ENCODE assay signal across 22 cellular contexts in the genomic region with DNA sequence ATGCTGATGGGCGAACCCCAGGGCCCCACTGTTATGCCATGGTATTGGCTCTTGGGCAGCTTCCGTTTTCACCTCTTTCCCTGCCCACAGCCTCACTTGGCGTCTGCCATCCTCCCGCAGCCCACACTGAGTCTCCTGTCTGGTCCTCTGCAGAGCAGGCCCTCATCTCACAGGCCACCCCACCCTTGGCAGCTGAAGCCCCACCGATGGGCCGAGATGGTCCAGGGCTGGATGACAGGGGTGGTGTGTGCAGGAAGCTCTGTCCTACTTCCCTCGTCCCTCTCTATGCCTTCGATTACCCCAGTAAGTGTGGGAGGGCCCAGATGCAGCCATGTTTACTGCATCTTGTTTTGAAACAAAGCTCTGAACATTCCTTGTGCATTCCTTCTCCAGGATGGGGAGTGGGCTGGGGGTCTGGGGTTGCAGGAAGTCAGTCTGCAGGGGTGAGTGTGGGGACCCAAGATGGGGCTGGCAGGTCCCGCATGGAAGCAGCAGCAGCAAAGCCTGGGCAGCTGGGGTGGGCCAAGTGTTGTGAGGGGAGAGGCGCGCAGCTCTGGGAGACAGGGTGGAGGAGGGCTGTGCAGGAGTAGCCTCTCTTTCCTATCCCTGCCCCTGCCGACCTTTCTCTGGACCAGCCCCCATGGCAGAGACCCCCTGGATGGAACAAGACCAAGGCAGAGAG. TPM values are rescaled to one million over a fixed set of nuclear protein-coding genes. Genes with fewer than 3 reads are reported as not detected.
DNase-seq lines count a peak whose midpoint lies in the region; ATAC-seq, FAIRE-seq and TF ChIP-seq lines count a peak whose summit lies in the region.
"Had no signal": no experiment of that assay in that cellular context is flagged by ENCODE, and none has a peak within 500 bp of the region (broad histone marks: within the 10 kb centered on the region; RNA-seq: fewer than 3 reads in every experiment).

No MANE protein-coding gene starts in this region.

- no peaks in the 10 kb centered on the region; the same call in 1 of the 2 replicates for H3K79me1 ChIP-seq in H1 (ENCODE audit: low read depth, low read length)

- no peak overlapping the region for H3K4ac ChIP-seq in H1 (replicated peaks; ENCODE audit: insufficient read length, low read depth, low read length)

- DNase-seq in activated effector memory CD4-positive, alpha-beta T cell treated with anti-CD3 and anti-CD28 coated beads, Interleukin-2, amount 50 U/mL, for 16 hours: peak; percentile 45
- DNase-seq in activated effector memory CD4-positive, alpha-beta T cell treated with Interleukin-2 at 50 U/mL for 16 hours: no peak
- DNase-seq in RWPE2 (ENCODE audit: low spot score) (peak; percentile 69), H1 (ENCODE audit: low read depth in 1 of 2, low spot score in 2 of 2) (no peak), mesenteric fat pad (ENCODE audit: low spot score) (peak; percentile 76), GM23338 (ENCODE audit: low spot score) (no peak), posterior vena cava (ENCODE audit: low spot score) (no peak), lower lobe of right lung (no peak)
- DNase-seq: AML-193; CD4-positive, alpha-beta T cell; HCEC 1CT had no signal

- H2BK12ac ChIP-seq in H1 (ENCODE audit: low read depth, low read length): no peak overlapping the region

- no peak for TF ChIP-seq EP300 in H1 (IDR thresholded peaks at IDR 0.05; ENCODE audit: borderline replicate concordance in 1 of 2, low read depth in 2 of 2, low read length in 2 of 2)

- H2BK5ac ChIP-seq in H1 (ENCODE audit: low read depth, low read length): no peak overlapping the region

- no peak for TF ChIP-seq RAD21 in H1 (IDR thresholded peaks at IDR 0.05 in 1 of 2, conservative IDR thresholded peaks at IDR 0.05 in 1 of 2; ENCODE audit: low read depth in 2 of 2, low read length in 2 of 2)

- H3K36me3 ChIP-seq in RWPE2 (ENCODE audit: low read depth) (no peaks in the 10 kb centered on the region), H1 (ENCODE audit: control insufficient read depth in 2 of 4, insufficient read depth in 4 of 4, low read length in 3 of 4) (no peaks in the 10 kb centered on the region), GM23338 (ENCODE audit: insufficient read depth) (no peaks in the 10 kb centered on the region), lower lobe of right lung (no peaks in the 10 kb centered on the region)

- no peak overlapping the region for H4K5ac ChIP-seq in H1 (ENCODE audit: insufficient read length, low read depth, low read length)

- TF ChIP-seq CTCF in RWPE2 (IDR thresholded peaks at IDR 0.05; ENCODE audit: poor library complexity, severe bottlenecking) (no peak), H1 (IDR thresholded peaks at IDR 0.05; ENCODE audit: control extremely low read depth in 1 of 3, insufficient read depth in 1 of 3, low read depth in 1 of 3, low read length in 3 of 3) (no peak), GM23338 (conservative IDR thresholded peaks at IDR 0.05; ENCODE audit: low read depth in 2 of 2) (no peak), lower lobe of right lung (IDR thresholded peaks at IDR 0.05) (no peak)

- H2AFZ ChIP-seq in H1 (ENCODE audit: low read length) (0 out of 2 replicates have a peak overlapping the region, but pooled peaks have one; percentile 18), GM23338 (no peak overlapping the region)

- no peak overlapping the region for H3K27ac ChIP-seq in RWPE2 (ENCODE audit: poor library complexity, severe bottlenecking)
- H3K27ac ChIP-seq in H1 (ENCODE audit: low read depth, low read length): no peak overlapping the region
- no peak overlapping the region for H3K27ac ChIP-seq in GM23338 (ENCODE audit: low read depth)
- H3K27ac ChIP-seq in lower lobe of right lung: no peak overlapping the region
- H3K27ac ChIP-seq: 22Rv1, A549, C4-2B had no signal

- peaks cover 24% of the 10 kb centered on the region for H3K9me3 Mint-ChIP-seq in GM23338
- H3K9me3 Mint-ChIP-seq: CD4-positive, alpha-beta T cell had no signal

- 94% methylated on average over 12 of the region's 12 CpGs; no CpG with 5 or more reads in 1 of the 2 experiments for WGBS in H1 (ENCODE audit: extremely low coverage in 1 of 2, insufficient coverage in 1 of 2, insufficient read length in 1 of 2, insufficient replicate concordance in 2 of 2, low coverage in 1 of 2, low lambda C conversion rate in 2 of 2, missing lambda C conversion rate in 1 of 2), 2 experiments

- peaks cover 12% of the 10 kb centered on the region for H3K4me1 Mint-ChIP-seq in GM23338

- H3K23me2 ChIP-seq in H1 (ENCODE audit: low read depth, low read length): no peaks in the 10 kb centered on the region; the same call in 1 of the 2 replicates

- H3K27me3 ChIP-seq in RWPE2 (ENCODE audit: insufficient read depth, poor library complexity, severe bottlenecking) (peaks cover 3% of the 10 kb centered on the region), H1 (replicated peaks in 1 of 4; ENCODE audit: control insufficient read depth in 3 of 4, extremely low read depth in 1 of 4, insufficient read depth in 3 of 4, low read length in 3 of 4) (no peaks in the 10 kb centered on the region), GM23338 (ENCODE audit: insufficient read depth) (no peaks in the 10 kb centered on the region), lower lobe of right lung (ENCODE audit: low read depth) (peaks cover 5% of the 10 kb centered on the region)

- H4K20me1 ChIP-seq in H1 (replicated peaks in 1 of 2; ENCODE audit: control insufficient read depth in 1 of 2, insufficient read depth in 2 of 2, low read length in 2 of 2) (no peaks in the 10 kb centered on the region), GM23338 (replicated peaks; ENCODE audit: insufficient read depth) (no peaks in the 10 kb centered on the region)

- H3K18ac ChIP-seq in H1 (ENCODE audit: extremely low read depth, low read length): no peak overlapping the region

- H3K79me2 ChIP-seq in H1 (ENCODE audit: control insufficient read depth in 1 of 2, insufficient read depth in 2 of 2, low read length in 2 of 2): no peaks in the 10 kb centered on the region
- H3K79me2 ChIP-seq in GM23338 (replicated peaks; ENCODE audit: insufficient read depth): no peaks in the 10 kb centered on the region

- no peak overlapping the region for H2BK15ac ChIP-seq in H1 (ENCODE audit: low read length)

- TF ChIP-seq POLR2A in H1 (IDR thresholded peaks at IDR 0.05; ENCODE audit: control extremely low read depth in 1 of 2, low read depth in 2 of 2, low read length in 2 of 2): no peak

- H3K23ac ChIP-seq in H1 (ENCODE audit: insufficient read length): no peak overlapping the region

- H3K4me1 ChIP-seq in RWPE2 (ENCODE audit: insufficient read depth, poor library complexity, severe bottlenecking): no peaks in the 10 kb centered on the region
- peaks cover 0 to 3% (median 1%) of the 10 kb centered on the region in 4 experiments; a peak in 3 of 7 replicates for H3K4me1 ChIP-seq in H1 (replicated peaks in 1 of 4; ENCODE audit: control insufficient read depth in 3 of 4, insufficient read depth in 4 of 4, low read length in 3 of 4)
- no peaks in the 10 kb centered on the region for H3K4me1 ChIP-seq in GM23338 (ENCODE audit: insufficient read depth)
- H3K4me1 ChIP-seq in lower lobe of right lung: no peaks in the 10 kb centered on the region
- H3K4me1 ChIP-seq: Caco-2 had no signal

- H2BK20ac ChIP-seq in H1 (ENCODE audit: low read length): no peak overlapping the region

- intact Hi-C loops in posterior vena cava (cut with DNase I): no loop called here
- intact Hi-C loops in lower lobe of right lung (cut with DNase I): no loop called here

- no peak overlapping the region for H3K56ac ChIP-seq in H1 (replicated peaks; ENCODE audit: insufficient read length, low read depth, low read length)

- no peak overlapping the region for H2BK120ac ChIP-seq in H1 (replicated peaks; ENCODE audit: low read depth, low read length)

- H3K9me3 ChIP-seq in RWPE2 (ENCODE audit: severe bottlenecking) (no peaks in the 10 kb centered on the region), H1 (ENCODE audit: insufficient read depth in 2 of 2, low read depth in 1 of 2, low read length in 1 of 2) (no peaks in the 10 kb centered on the region), lower lobe of right lung (no peaks in the 10 kb centered on the region)
- H3K9me3 ChIP-seq: A549, Caco-2 had no signal

- no peaks in the 10 kb centered on the region for H3K9me2 ChIP-seq in GM23338 (ENCODE audit: insufficient read depth)

- H3F3A ChIP-seq in GM23338 (replicated peaks; ENCODE audit: low read depth): no peaks in the 10 kb centered on the region

- no peak overlapping the region for H3K9ac ChIP-seq in H1 (replicated peaks in 1 of 4; ENCODE audit: extremely low read depth in 1 of 4, low read depth in 3 of 4, low read length in 3 of 4)

- H3K4me3 Mint-ChIP-seq in GM23338: no peak overlapping the region
- H3K4me3 Mint-ChIP-seq: CD4-positive, alpha-beta T cell had no signal

- H2AK5ac ChIP-seq in H1 (ENCODE audit: low read depth, low read length): no peak overlapping the region

- POLR2A ChIA-PET in H1 (lab: Charles Lee; ENCODE audit: partially characterized antibody): interaction anchor here (0.8 to 1.3 kb wide), 2 partner anchors 8 to 113 kb away, joined by 3 to 4 read pairs; no protein-coding TSS in a partner anchor

- ATAC-seq in RWPE2 (ENCODE audit: low read depth) (no peak), GM23338 (no peak), lower lobe of right lung (no peak)
- ATAC-seq: A549 had no signal

- CTCF ChIA-PET in H1 (lab: Charles Lee; ENCODE audit: partially characterized antibody): interaction anchor here (0.8 to 9.8 kb wide), 19 partner anchors 8 to 190 kb away, joined by 3 to 167 read pairs (median 4); partner anchors contain the start of gene TBC1D21

- peaks cover 8% of the 10 kb centered on the region for H3K36me3 Mint-ChIP-seq in GM23338 (ENCODE audit: low read depth)

- no peak for FAIRE-seq in H1 (lab: Jason Lieb, UNC)
- FAIRE-seq: A549, D721Med, G401.6, GM12891, GM19239, H54, HTR-8/SVneo had no signal

- H3K4me3 ChIP-seq in RWPE2 (ENCODE audit: severe bottlenecking): no peak overlapping the region
- no peak overlapping the region for H3K4me3 ChIP-seq in H1 (ENCODE audit: extremely low read depth in 1 of 4, insufficient read depth in 2 of 4, low read depth in 3 of 4, low read length in 4 of 4)
- no peak overlapping the region for H3K4me3 ChIP-seq in GM23338
- no peak overlapping the region for H3K4me3 ChIP-seq in lower lobe of right lung
- H3K4me3 ChIP-seq: A549 had no signal

- no peak overlapping the region for H3K27ac Mint-ChIP-seq in GM23338
- H3K27ac Mint-ChIP-seq: CD4-positive, alpha-beta T cell had no signal

- H4K8ac ChIP-seq in H1 (ENCODE audit: extremely low read depth, insufficient read depth, low read length): no peak overlapping the region

- no peak overlapping the region; a peak in 1 of 4 replicates for H3K4me2 ChIP-seq in H1 (ENCODE audit: insufficient read depth in 1 of 2, low read depth in 2 of 2, low read length in 2 of 2)
- H3K4me2 ChIP-seq in GM23338: no peak overlapping the region
- H3K4me2 ChIP-seq: A549 had no signal

- no peak overlapping the region for H3K14ac ChIP-seq in H1 (ENCODE audit: insufficient read length)

- peaks cover 5% of the 10 kb centered on the region for H3K27me3 Mint-ChIP-seq in GM23338 (ENCODE audit: insufficient read depth, low read depth, poor library complexity)

- no peak overlapping the region for H4K91ac ChIP-seq in H1 (replicated peaks; ENCODE audit: insufficient read length, low read length)

RNA-seq across cellular contexts. Expression of gene TBC1D21, which starts 20.9 kb away (rescaled TPM):
- not detected in 2 replicates for total RNA-seq in H1 (2021; fragmentation: NEBNext Ultra II Directional; extraction: Animal tissue kit (Norgen Biotek cat#: 25700))
- not detected in 2 replicates for polyA plus RNA-seq in H1 (2011; rRNA removed)
- not detected for polyA plus RNA-seq in H1 (2011; cell fraction: cytosol; rRNA removed)
- polyA plus RNA-seq in H1 (2011; cell fraction: nucleus; rRNA removed): not detected
- polyA plus RNA-seq in H1 (2012, experiment 1 of 2): not detected in 4 replicates
- polyA plus RNA-seq in H1 (2012, experiment 2 of 2): not detected
- not detected for polyA plus RNA-seq in H1 (2013, experiment 1 of 2)
- polyA plus RNA-seq in H1 (2013, experiment 2 of 2): not detected
- not detected in 2 replicates for polyA minus RNA-seq in H1 (2011; rRNA and poly(A)+ RNA removed)
- not detected for polyA minus RNA-seq in H1 (2011; cell fraction: cytosol; rRNA and poly(A)+ RNA removed)
- not detected for polyA minus RNA-seq in H1 (2011; cell fraction: nucleus; rRNA and poly(A)+ RNA removed)
- total RNA-seq in mesenteric fat pad: not detected
- not detected in 2 replicates for total RNA-seq in GM23338 (2014; rRNA removed; shearing (Covaris generic))
- not detected in 2 replicates for polyA plus RNA-seq in GM23338 (2016; fragmentation: Nextera tagmentation; extraction: Ambion mirVana)
- not detected for total RNA-seq in posterior vena cava
- total RNA-seq in lower lobe of right lung: not detected
- total RNA-seq: Caco-2; CD4-positive, alpha-beta T cell had no signal
- polyA plus RNA-seq: A549, BJ had no signal

RNA-seq across cellular contexts. Expression of gene LOXL1, which starts 32.0 kb away (rescaled TPM):
- 8.1 and 9.3 TPM in 2 replicates for total RNA-seq in H1 (2021; fragmentation: NEBNext Ultra II Directional; extraction: Animal tissue kit (Norgen Biotek cat#: 25700))
- polyA plus RNA-seq in H1 (2011; rRNA removed) (14.4 and 22.7 TPM in 2 replicates), GM23338 (2016; fragmentation: Nextera tagmentation; extraction: Ambion mirVana) (6.9 and 10.3 TPM in 2 replicates)
- polyA plus RNA-seq in H1 (2011; cell fraction: cytosol; rRNA removed): 13.3 TPM
- polyA plus RNA-seq in H1 (2011; cell fraction: nucleus; rRNA removed): 25.7 TPM
- 6.5 to 22.3 TPM (median 16.9 TPM) in 4 replicates for polyA plus RNA-seq in H1 (2012, experiment 1 of 2)
- polyA plus RNA-seq in H1 (2012, experiment 2 of 2): 32.8 TPM
- 29.6 TPM for polyA plus RNA-seq in H1 (2013, experiment 1 of 2)
- polyA plus RNA-seq in H1 (2013, experiment 2 of 2): 31.4 TPM
- polyA minus RNA-seq in H1 (2011; rRNA and poly(A)+ RNA removed): 11.7 and 13.9 TPM in 2 replicates
- polyA minus RNA-seq in H1 (2011; cell fraction: cytosol; rRNA and poly(A)+ RNA removed): 14.2 TPM
- 11.9 TPM for polyA minus RNA-seq in H1 (2011; cell fraction: nucleus; rRNA and poly(A)+ RNA removed)
- total RNA-seq in mesenteric fat pad (14.0 TPM), posterior vena cava (100 to 1,000 TPM in 1 of 2 donors, 10 to 100 TPM in 1; 94.6 to 110 TPM), lower lobe of right lung (7.6 TPM)
- 6.8 and 10.8 TPM in 2 replicates for total RNA-seq in GM23338 (2014; rRNA removed; shearing (Covaris generic))

Comparison
In these comparisons a context has a peak if more than half of its experiments do, and no peak if none do; other contexts are left out.
1. DNase-seq: peak in activated effector memory CD4-positive, alpha-beta T cell treated with anti-CD3 and anti-CD28 coated beads, Interleukin-2, amount 50 U/mL, for 16 hours (single experiment), RWPE2 (single experiment) and mesenteric fat pad (single experiment); none in activated effector memory CD4-positive, alpha-beta T cell treated with Interleukin-2 at 50 U/mL for 16 hours (single experiment), H1 (0 of 2), GM23338 (single experiment), posterior vena cava (single experiment) and lower lobe of right lung (single experiment).